ENCODE assay signal across 1 cellular context in the genomic region with DNA sequence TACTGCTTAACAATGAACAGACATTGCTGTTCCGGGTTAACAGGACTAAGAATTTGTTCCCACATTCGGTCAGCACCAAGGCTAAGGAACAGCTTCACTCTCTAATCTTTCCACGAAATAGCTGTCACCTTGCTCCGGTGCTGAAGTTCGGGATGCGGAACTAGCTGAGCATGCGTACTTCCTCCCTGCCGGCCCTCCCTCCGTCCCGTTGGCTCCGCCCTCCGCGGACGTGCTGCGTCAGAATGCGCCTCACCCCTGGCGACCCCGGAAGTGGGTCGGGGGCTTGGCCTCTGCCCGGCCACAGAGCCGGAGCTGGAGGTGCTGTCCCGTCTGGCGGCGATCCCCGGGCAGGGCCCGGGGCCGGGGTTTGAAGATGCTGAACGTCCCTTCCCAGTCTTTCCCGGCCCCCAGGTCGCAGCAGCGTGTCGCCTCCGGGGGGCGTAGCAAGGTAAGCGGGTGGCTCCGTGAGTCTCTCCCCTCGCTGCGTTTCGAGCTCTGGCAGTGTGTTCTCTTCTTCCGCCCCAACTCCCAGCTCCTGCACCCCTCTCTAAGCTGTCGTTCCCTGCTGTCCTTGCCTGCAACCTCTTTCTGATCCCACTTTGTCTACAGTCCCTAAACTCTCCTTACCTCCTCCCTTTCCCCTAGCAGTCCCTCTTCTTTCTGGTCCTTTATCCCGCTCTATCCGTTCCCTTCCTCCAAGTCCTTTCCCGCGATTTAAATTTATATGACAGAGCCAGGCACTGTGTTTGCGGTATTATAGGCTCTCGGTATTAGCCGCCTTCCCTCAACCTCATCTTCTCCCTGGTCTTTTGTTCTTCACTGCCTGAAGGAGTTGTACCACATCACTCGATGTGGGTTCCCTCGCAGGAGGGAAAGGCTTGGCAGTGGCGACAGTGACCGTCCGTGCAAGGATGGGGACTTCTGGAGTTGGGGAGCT.
TF ChIP-seq lines count a peak whose summit lies in the region.

A gene with protein sequence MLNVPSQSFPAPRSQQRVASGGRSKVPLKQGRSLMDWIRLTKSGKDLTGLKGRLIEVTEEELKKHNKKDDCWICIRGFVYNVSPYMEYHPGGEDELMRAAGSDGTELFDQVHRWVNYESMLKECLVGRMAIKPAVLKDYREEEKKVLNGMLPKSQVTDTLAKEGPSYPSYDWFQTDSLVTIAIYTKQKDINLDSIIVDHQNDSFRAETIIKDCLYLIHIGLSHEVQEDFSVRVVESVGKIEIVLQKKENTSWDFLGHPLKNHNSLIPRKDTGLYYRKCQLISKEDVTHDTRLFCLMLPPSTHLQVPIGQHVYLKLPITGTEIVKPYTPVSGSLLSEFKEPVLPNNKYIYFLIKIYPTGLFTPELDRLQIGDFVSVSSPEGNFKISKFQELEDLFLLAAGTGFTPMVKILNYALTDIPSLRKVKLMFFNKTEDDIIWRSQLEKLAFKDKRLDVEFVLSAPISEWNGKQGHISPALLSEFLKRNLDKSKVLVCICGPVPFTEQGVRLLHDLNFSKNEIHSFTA (plus strand): TSS at position 280 of the 937 bp plus-strand sequence. CDS start 94 bp downstream, at position 374.

TF ChIP-seq in HepG2, 621 proteins besides CTCF, POLR2A, EP300 and RAD21 (continued from another document and continues in another):
- TF ChIP-seq MED1 (CRISPR knock-in tag; IDR thresholded peaks at IDR 0.05), result peak; percentile 60; the same call in 1 of the 2 replicates
- TF ChIP-seq ZNF235 (CRISPR knock-in tag; IDR thresholded peaks at IDR 0.05; ENCODE audit: borderline replicate concordance), result peak; percentile 41; the same call in 1 of the 2 replicates
- no peak for TF ChIP-seq PCBP2 (optimal IDR thresholded peaks at IDR 0.05; ENCODE audit: low read depth, low read length, poor library complexity, severe bottlenecking)
- no peak for TF ChIP-seq BRD4 (CRISPR knock-in tag; IDR thresholded peaks at IDR 0.05)
- peak; percentile 95; the same call in 1 of the 2 replicates for TF ChIP-seq ZNF446 (CRISPR knock-in tag; IDR thresholded peaks at IDR 0.05)
- TF ChIP-seq ISX (CRISPR knock-in tag; conservative IDR thresholded peaks at IDR 0.05), result peak; percentile 99
- peak; percentile 83 for TF ChIP-seq HNF1B (CRISPR knock-in tag; IDR thresholded peaks at IDR 0.05)
- 0 out of 2 replicates have a peak, but pooled peaks have one; percentile 60 for TF ChIP-seq ZNF878 (CRISPR knock-in tag; IDR thresholded peaks at IDR 0.05)
- TF ChIP-seq HDAC2 (CRISPR knock-in tag; IDR thresholded peaks at IDR 0.05), result peak; percentile 96
- peak; percentile 78 for TF ChIP-seq ZNF777 (CRISPR knock-in tag; IDR thresholded peaks at IDR 0.05)
- peak; percentile 56 for TF ChIP-seq NFYB (CRISPR knock-in tag; IDR thresholded peaks at IDR 0.05)
- TF ChIP-seq, protein P1, sequence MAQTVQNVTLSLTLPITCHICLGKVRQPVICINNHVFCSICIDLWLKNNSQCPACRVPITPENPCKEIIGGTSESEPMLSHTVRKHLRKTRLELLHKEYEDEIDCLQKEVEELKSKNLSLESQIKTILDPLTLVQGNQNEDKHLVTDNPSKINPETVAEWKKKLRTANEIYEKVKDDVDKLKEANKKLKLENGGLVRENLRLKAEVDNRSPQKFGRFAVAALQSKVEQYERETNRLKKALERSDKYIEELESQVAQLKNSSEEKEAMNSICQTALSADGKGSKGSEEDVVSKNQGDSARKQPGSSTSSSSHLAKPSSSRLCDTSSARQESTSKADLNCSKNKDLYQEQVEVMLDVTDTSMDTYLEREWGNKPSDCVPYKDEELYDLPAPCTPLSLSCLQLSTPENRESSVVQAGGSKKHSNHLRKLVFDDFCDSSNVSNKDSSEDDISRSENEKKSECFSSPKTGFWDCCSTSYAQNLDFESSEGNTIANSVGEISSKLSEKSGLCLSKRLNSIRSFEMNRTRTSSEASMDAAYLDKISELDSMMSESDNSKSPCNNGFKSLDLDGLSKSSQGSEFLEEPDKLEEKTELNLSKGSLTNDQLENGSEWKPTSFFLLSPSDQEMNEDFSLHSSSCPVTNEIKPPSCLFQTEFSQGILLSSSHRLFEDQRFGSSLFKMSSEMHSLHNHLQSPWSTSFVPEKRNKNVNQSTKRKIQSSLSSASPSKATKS (CRISPR knock-in tag; IDR thresholded peaks at IDR 0.05), result no peak
- peak; percentile 74; the same call in 1 of the 2 replicates for TF ChIP-seq ZNF562 (CRISPR knock-in tag; IDR thresholded peaks at IDR 0.05; ENCODE audit: borderline replicate concordance)
- no peak for TF ChIP-seq CEBPZ (IDR thresholded peaks at IDR 0.05; ENCODE audit: low read length)
- peak; percentile 85; the same call in 1 of the 2 replicates for TF ChIP-seq ZFAT (CRISPR knock-in tag; conservative IDR thresholded peaks at IDR 0.05)
- TF ChIP-seq PREB (CRISPR knock-in tag; IDR thresholded peaks at IDR 0.05), result peak; percentile 97
- peak; percentile 95 for TF ChIP-seq GMEB2 (CRISPR knock-in tag; IDR thresholded peaks at IDR 0.05; ENCODE audit: low read depth)
- TF ChIP-seq ZNF317 (CRISPR knock-in tag; IDR thresholded peaks at IDR 0.05), result peak; percentile 80
- TF ChIP-seq NCOR1 (IDR thresholded peaks at IDR 0.05; ENCODE audit: borderline replicate concordance, low read length), result no peak
- TF ChIP-seq TOPORS (CRISPR knock-in tag; IDR thresholded peaks at IDR 0.05), result peak; percentile 98
- peak; percentile 77 for TF ChIP-seq ZNF292 (CRISPR knock-in tag; IDR thresholded peaks at IDR 0.05; ENCODE audit: borderline replicate concordance, low read depth)
- TF ChIP-seq CSRNP1 (CRISPR knock-in tag; IDR thresholded peaks at IDR 0.05), result 0 out of 2 replicates have a peak, but pooled peaks have one; percentile 81
- no peak for TF ChIP-seq STAT6 (CRISPR knock-in tag; IDR thresholded peaks at IDR 0.05; ENCODE audit: borderline replicate concordance)
- TF ChIP-seq, protein P2, sequence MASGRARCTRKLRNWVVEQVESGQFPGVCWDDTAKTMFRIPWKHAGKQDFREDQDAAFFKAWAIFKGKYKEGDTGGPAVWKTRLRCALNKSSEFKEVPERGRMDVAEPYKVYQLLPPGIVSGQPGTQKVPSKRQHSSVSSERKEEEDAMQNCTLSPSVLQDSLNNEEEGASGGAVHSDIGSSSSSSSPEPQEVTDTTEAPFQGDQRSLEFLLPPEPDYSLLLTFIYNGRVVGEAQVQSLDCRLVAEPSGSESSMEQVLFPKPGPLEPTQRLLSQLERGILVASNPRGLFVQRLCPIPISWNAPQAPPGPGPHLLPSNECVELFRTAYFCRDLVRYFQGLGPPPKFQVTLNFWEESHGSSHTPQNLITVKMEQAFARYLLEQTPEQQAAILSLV (CRISPR knock-in tag; IDR thresholded peaks at IDR 0.05; ENCODE audit: borderline replicate concordance), result peak; percentile 75
- TF ChIP-seq ZFX (CRISPR knock-in tag; IDR thresholded peaks at IDR 0.05; ENCODE audit: low read depth), result peak; percentile 86
- peak; percentile 40; the same call in 1 of the 2 replicates for TF ChIP-seq TARDBP (CRISPR knock-in tag; IDR thresholded peaks at IDR 0.05)
- TF ChIP-seq THAP11 (CRISPR knock-in tag; IDR thresholded peaks at IDR 0.05), result peak; percentile 88
- TF ChIP-seq, protein P3, sequence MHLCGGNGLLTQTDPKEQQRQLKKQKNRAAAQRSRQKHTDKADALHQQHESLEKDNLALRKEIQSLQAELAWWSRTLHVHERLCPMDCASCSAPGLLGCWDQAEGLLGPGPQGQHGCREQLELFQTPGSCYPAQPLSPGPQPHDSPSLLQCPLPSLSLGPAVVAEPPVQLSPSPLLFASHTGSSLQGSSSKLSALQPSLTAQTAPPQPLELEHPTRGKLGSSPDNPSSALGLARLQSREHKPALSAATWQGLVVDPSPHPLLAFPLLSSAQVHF (CRISPR knock-in tag; IDR thresholded peaks at IDR 0.05), result peak; percentile 66; the same call in 1 of the 2 replicates
- no peak for TF ChIP-seq U2AF2 (IDR thresholded peaks at IDR 0.05; ENCODE audit: low read depth, low read length)
- TF ChIP-seq, protein P4, sequence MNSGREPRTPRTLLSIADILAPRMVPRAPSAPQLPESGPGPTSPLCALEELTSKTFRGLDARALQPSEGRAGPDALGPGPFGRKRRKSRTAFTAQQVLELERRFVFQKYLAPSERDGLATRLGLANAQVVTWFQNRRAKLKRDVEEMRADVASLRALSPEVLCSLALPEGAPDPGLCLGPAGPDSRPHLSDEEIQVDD (CRISPR knock-in tag; IDR thresholded peaks at IDR 0.05; ENCODE audit: borderline replicate concordance), result no peak
- no peak for TF ChIP-seq ZFP36 (IDR thresholded peaks at IDR 0.05; ENCODE audit: borderline replicate concordance, low read depth, low read length, partially characterized antibody)
- peak; percentile 98 for TF ChIP-seq ZNF331 (CRISPR knock-in tag; IDR thresholded peaks at IDR 0.05)
- no peak for TF ChIP-seq THYN1 (CRISPR knock-in tag; IDR thresholded peaks at IDR 0.05; ENCODE audit: borderline replicate concordance, low read depth)
